In genomic region chr6:99424761-99425646, GRCh38 we compare ENCODE assay signal across 1 cellular context.
TF ChIP-seq lines count a peak whose summit lies in the region.

Gene PNISR (minus strand): TSS chr6:99425308. CDS start chr6:99414659, 10,649 bp downstream.

TF ChIP-seq in HepG2, 621 proteins besides CTCF, POLR2A, EP300 and RAD21 (continued from another document and continues in another):
- TF ChIP-seq ARID4A (CRISPR knock-in tag; IDR thresholded peaks at IDR 0.05; ENCODE audit: borderline replicate concordance): peak; percentile 81; the same call in 1 of the 2 replicates
- TF ChIP-seq KDM2A (CRISPR knock-in tag; IDR thresholded peaks at IDR 0.05; ENCODE audit: borderline replicate concordance, low read depth): peak; percentile 82
- peak in 1 of 2 experiments; percentile 23; a peak in 1 of 4 replicates for TF ChIP-seq REST (IDR thresholded peaks at IDR 0.05; ENCODE audit: borderline replicate concordance in 1 of 2, low read depth in 1 of 2, low read length in 2 of 2)
- TF ChIP-seq ZNF121 (CRISPR knock-in tag; IDR thresholded peaks at IDR 0.05): no peak
- no peak for TF ChIP-seq ZBED4 (CRISPR knock-in tag; IDR thresholded peaks at IDR 0.05; ENCODE audit: borderline replicate concordance)
- no peak for TF ChIP-seq FOXO1 (CRISPR knock-in tag; IDR thresholded peaks at IDR 0.05)
- TF ChIP-seq PHF21A (CRISPR knock-in tag; IDR thresholded peaks at IDR 0.05): no peak
- peak; percentile 20; the same call in 1 of the 2 replicates for TF ChIP-seq DNMT3B (CRISPR knock-in tag; conservative IDR thresholded peaks at IDR 0.05)
- TF ChIP-seq ZNF652 (CRISPR knock-in tag; IDR thresholded peaks at IDR 0.05; ENCODE audit: borderline replicate concordance, low read depth): no peak
- TF ChIP-seq ZNF7 (CRISPR knock-in tag; IDR thresholded peaks at IDR 0.05): no peak
- TF ChIP-seq MED13 (CRISPR knock-in tag; IDR thresholded peaks at IDR 0.05): no peak; the same call in none of the 2 replicates
- TF ChIP-seq FOXK2 (IDR thresholded peaks at IDR 0.05): peak; percentile 89
- TF ChIP-seq KMT2B (CRISPR knock-in tag; IDR thresholded peaks at IDR 0.05): 0 out of 2 replicates have a peak, but pooled peaks have one; percentile 67
- peak; percentile 5; the same call in 1 of the 2 replicates for TF ChIP-seq ZBTB38 (CRISPR knock-in tag; IDR thresholded peaks at IDR 0.05)
- TF ChIP-seq ZNF780A (CRISPR knock-in tag; IDR thresholded peaks at IDR 0.05): no peak
- TF ChIP-seq ZNF550 (CRISPR knock-in tag; IDR thresholded peaks at IDR 0.05; ENCODE audit: borderline replicate concordance): no peak
- TF ChIP-seq PCBP1 (IDR thresholded peaks at IDR 0.05; ENCODE audit: borderline replicate concordance, low read depth, low read length): no peak
- TF ChIP-seq ZNF512B (CRISPR knock-in tag; IDR thresholded peaks at IDR 0.05; ENCODE audit: borderline replicate concordance): no peak
- TF ChIP-seq DMTF1 (CRISPR knock-in tag; IDR thresholded peaks at IDR 0.05): no peak
- no peak for TF ChIP-seq CREB3 (CRISPR knock-in tag; IDR thresholded peaks at IDR 0.05)
- TF ChIP-seq ZNF337 (CRISPR knock-in tag; IDR thresholded peaks at IDR 0.05; ENCODE audit: borderline replicate concordance, low read depth): peak; percentile 82
- TF ChIP-seq DR1 (CRISPR knock-in tag; IDR thresholded peaks at IDR 0.05): peak; percentile 42; the same call in 1 of the 2 replicates
- TF ChIP-seq PAXIP1 (CRISPR knock-in tag; conservative IDR thresholded peaks at IDR 0.05): peak; percentile 31
- no peak for TF ChIP-seq MTA1 (CRISPR knock-in tag; IDR thresholded peaks at IDR 0.05; ENCODE audit: borderline replicate concordance)
- TF ChIP-seq THAP11 (CRISPR knock-in tag; IDR thresholded peaks at IDR 0.05): peak; percentile 92
- no peak for TF ChIP-seq ZSCAN29 (CRISPR knock-in tag; conservative IDR thresholded peaks at IDR 0.05)
- TF ChIP-seq ZNF576 (CRISPR knock-in tag; IDR thresholded peaks at IDR 0.05): no peak
- no peak; the same call in 1 of the 2 replicates for TF ChIP-seq HINFP (CRISPR knock-in tag; IDR thresholded peaks at IDR 0.05; ENCODE audit: low read depth)
- peak; percentile 42; the same call in 1 of the 2 replicates for TF ChIP-seq ETV6 (CRISPR knock-in tag; conservative IDR thresholded peaks at IDR 0.05)
- TF ChIP-seq ZKSCAN8 (CRISPR knock-in tag; IDR thresholded peaks at IDR 0.05; ENCODE audit: borderline replicate concordance): no peak
